Comparison of ENCODE assay signal across 18 cellular contexts in genomic region chr2:1341409-1342120, GRCh38.
DNase-seq lines count a peak whose midpoint lies in the region; FAIRE-seq and TF ChIP-seq lines count a peak whose summit lies in the region.
"Had no signal": no experiment of that assay in that cellular context is flagged by ENCODE, and none has a peak within 500 bp of the region (broad histone marks: within the 10 kb centered on the region; RNA-seq: fewer than 3 reads in every experiment).

No MANE protein-coding gene starts in this region.

- no peak for TF ChIP-seq CTCF in A673 (conservative IDR thresholded peaks at IDR 0.05; ENCODE audit: low read depth, low read length)
- TF ChIP-seq CTCF in bronchial epithelial cell (IDR thresholded peaks at IDR 0.05; ENCODE audit: insufficient read depth, low read length, severe bottlenecking) = no peak
- TF ChIP-seq CTCF in nephron (IDR thresholded peaks at IDR 0.05; ENCODE audit: unreplicated experiment in 3 of 3) = no peak
- TF ChIP-seq CTCF in lower leg skin (IDR thresholded peaks at IDR 0.05) = no peak
- TF ChIP-seq CTCF in D721Med (IDR thresholded peaks at IDR 0.05; ENCODE audit: insufficient read depth, missing control alignments) = no peak
- TF ChIP-seq CTCF in prostate gland (IDR thresholded peaks at IDR 0.05) = no peak
- no peak for TF ChIP-seq CTCF in BE2C (IDR thresholded peaks at IDR 0.05; ENCODE audit: low read depth, low read length)

- H3K27me3 ChIP-seq in A673 (replicated peaks; ENCODE audit: insufficient read depth, low read depth, low read length, poor library complexity) (no peaks in the 10 kb centered on the region), HUES48 (ENCODE audit: control insufficient read depth, insufficient read depth, low read length) (no peaks in the 10 kb centered on the region), bronchial epithelial cell (ENCODE audit: control insufficient read depth, insufficient read depth, low read length) (no peaks in the 10 kb centered on the region), prostate gland (replicated peaks; ENCODE audit: insufficient read depth) (no peaks in the 10 kb centered on the region), BE2C (no peaks in the 10 kb centered on the region)
- H3K27me3 ChIP-seq: SJSA1 had no signal

- H3K4me3 ChIP-seq in A673 (ENCODE audit: low read depth, low read length, poor library complexity, severe bottlenecking) (no peak overlapping the region), HUES48 (ENCODE audit: low read depth, low read length) (no peak overlapping the region), bronchial epithelial cell (ENCODE audit: low read depth, low read length) (no peak overlapping the region), lower leg skin (ENCODE audit: low read depth, poor library complexity, severe bottlenecking) (no peak overlapping the region), prostate gland (no peak overlapping the region), BE2C (ENCODE audit: low read depth, low read length) (no peak overlapping the region)
- H3K4me3 ChIP-seq: SJSA1 had no signal

- FAIRE-seq in bronchial epithelial cell (lab: Jason Lieb, UNC) (peak; percentile 23), D721Med (lab: Jason Lieb, UNC) (no peak)
- FAIRE-seq: GM12892 had no signal

- no TSS peak for BruUV-seq in A673 (replicated peaks; lab: Mats Ljungman, UMichigan)

- H3K27ac Mint-ChIP-seq in nephron = peak overlapping the region in 2 of 3 experiments; percentile 24 to 81

- CTCF ChIA-PET in A673 (lab: Charles Lee) = no interaction called here

- intact Hi-C loops in A673 (cut with micrococcal nuclease; ENCODE audit: unreplicated experiment) (no loop called here), lower leg skin (cut with DNase I; ENCODE audit: low total_unique reads) (no loop called here), prostate gland (cut with DNase I) (no loop called here)

- H3K4me1 Mint-ChIP-seq in nephron = no peaks in the 10 kb centered on the region

- no peak overlapping the region for H3K4me3 Mint-ChIP-seq in nephron

- peak; percentile 74 for DNase-seq in A673 (ENCODE audit: low spot score)
- DNase-seq in bronchial epithelial cell (ENCODE audit: low read depth) = no peak
- DNase-seq in lower leg skin (ENCODE audit: low spot score in 2 of 2) = no peak
- no peak for DNase-seq in D721Med (ENCODE audit: insufficient read length, low spot score)
- DNase-seq in prostate gland (ENCODE audit: low spot score) = no peak
- no peak for DNase-seq in BE2C
- DNase-seq: DMS 273 treated with DMSO at 0.1 percent for 48 hours, GF-D8, IMR-90, Kasumi-1, NCI-H187, NCI-H446 treated with DMSO at 0.1 percent for 48 hours, PC-3 had no signal

- 62 to 70% methylated on average over 4 of the region's 4 CpGs for WGBS in lower leg skin, 2 donors
- WGBS in prostate gland = 61% methylated on average over 4 of the region's 4 CpGs

- peaks cover 4% of the 10 kb centered on the region for H3K9me3 Mint-ChIP-seq in nephron

- no peaks in the 10 kb centered on the region for H3K36me3 ChIP-seq in A673 (ENCODE audit: insufficient read depth, low read length, poor library complexity, severe bottlenecking)
- H3K36me3 ChIP-seq in HUES48 (ENCODE audit: control insufficient read depth, insufficient read depth, low read length) = no peaks in the 10 kb centered on the region
- H3K36me3 ChIP-seq in bronchial epithelial cell (ENCODE audit: control insufficient read depth, insufficient read depth, low read length) = no peaks in the 10 kb centered on the region
- H3K36me3 ChIP-seq in prostate gland = no peaks in the 10 kb centered on the region
- H3K36me3 ChIP-seq in BE2C = no peaks in the 10 kb centered on the region
- H3K36me3 ChIP-seq: SJSA1 had no signal

- POLR2A ChIA-PET in A673 (lab: Charles Lee; ENCODE audit: low non-redundant PET) = interaction anchor here (0.6 kb wide), 1 partner anchor 358 kb away, joined by 5 read pairs; no protein-coding TSS in a partner anchor

- TF ChIP-seq POLR2A in lower leg skin (IDR thresholded peaks at IDR 0.05) (no peak), prostate gland (IDR thresholded peaks at IDR 0.05) (no peak)

- peaks cover 4% of the 10 kb centered on the region for H3K27me3 Mint-ChIP-seq in nephron (ENCODE audit: low read depth)

- H3K9me3 ChIP-seq in A673 (ENCODE audit: low read depth, low read length, poor library complexity, severe bottlenecking) (no peaks in the 10 kb centered on the region), HUES48 (ENCODE audit: control insufficient read depth, insufficient read depth, low read length) (no peaks in the 10 kb centered on the region), prostate gland (no peaks in the 10 kb centered on the region), BE2C (no peaks in the 10 kb centered on the region)
- H3K9me3 ChIP-seq: SJSA1 had no signal

- H3K4me1 ChIP-seq in A673 (ENCODE audit: insufficient read depth, low read length, poor library complexity, severe bottlenecking) (peaks cover 10% of the 10 kb centered on the region), HUES48 (ENCODE audit: control insufficient read depth, insufficient read depth, low read length) (peaks cover 16% of the 10 kb centered on the region), prostate gland (replicated peaks) (no peaks in the 10 kb centered on the region), BE2C (no peaks in the 10 kb centered on the region)

- H3K27ac ChIP-seq in A673 (ENCODE audit: low read depth, low read length, poor library complexity, severe bottlenecking) (no peak overlapping the region), HUES48 (ENCODE audit: low read depth, low read length) (peak overlapping the region; percentile 31), prostate gland (no peak overlapping the region)
- H3K27ac ChIP-seq: C4-2B, SJSA1 had no signal

- no peaks in the 10 kb centered on the region for H3K36me3 Mint-ChIP-seq in nephron (ENCODE audit: low read depth)

- no peak overlapping the region for H3K9ac ChIP-seq in HUES48 (ENCODE audit: low read depth, low read length)
